In genomic region chr1:61174060-61174788, GRCh38 we compare ENCODE assay signal across 1 cellular context.
TF ChIP-seq lines count a peak whose summit lies in the region.

No MANE protein-coding gene starts in this region.

TF ChIP-seq in WTC11, 78 proteins besides CTCF, POLR2A, EP300 and RAD21 (continued from another document):
- TF ChIP-seq RELA (CRISPR knock-in tag; IDR thresholded peaks at IDR 0.05; ENCODE audit: borderline replicate concordance) (no peak), ZNF423 (CRISPR knock-in tag; IDR thresholded peaks at IDR 0.05) (no peak), ZSCAN18 (CRISPR knock-in tag; IDR thresholded peaks at IDR 0.05) (no peak), AR (CRISPR knock-in tag; IDR thresholded peaks at IDR 0.05) (no peak), PRDM15 (CRISPR knock-in tag; IDR thresholded peaks at IDR 0.05) (no peak), ERG (CRISPR knock-in tag; IDR thresholded peaks at IDR 0.05) (no peak), ZNF416 (CRISPR knock-in tag; IDR thresholded peaks at IDR 0.05) (no peak)
